Comparison of ENCODE assay signal across 8 cellular contexts in the genomic region with DNA sequence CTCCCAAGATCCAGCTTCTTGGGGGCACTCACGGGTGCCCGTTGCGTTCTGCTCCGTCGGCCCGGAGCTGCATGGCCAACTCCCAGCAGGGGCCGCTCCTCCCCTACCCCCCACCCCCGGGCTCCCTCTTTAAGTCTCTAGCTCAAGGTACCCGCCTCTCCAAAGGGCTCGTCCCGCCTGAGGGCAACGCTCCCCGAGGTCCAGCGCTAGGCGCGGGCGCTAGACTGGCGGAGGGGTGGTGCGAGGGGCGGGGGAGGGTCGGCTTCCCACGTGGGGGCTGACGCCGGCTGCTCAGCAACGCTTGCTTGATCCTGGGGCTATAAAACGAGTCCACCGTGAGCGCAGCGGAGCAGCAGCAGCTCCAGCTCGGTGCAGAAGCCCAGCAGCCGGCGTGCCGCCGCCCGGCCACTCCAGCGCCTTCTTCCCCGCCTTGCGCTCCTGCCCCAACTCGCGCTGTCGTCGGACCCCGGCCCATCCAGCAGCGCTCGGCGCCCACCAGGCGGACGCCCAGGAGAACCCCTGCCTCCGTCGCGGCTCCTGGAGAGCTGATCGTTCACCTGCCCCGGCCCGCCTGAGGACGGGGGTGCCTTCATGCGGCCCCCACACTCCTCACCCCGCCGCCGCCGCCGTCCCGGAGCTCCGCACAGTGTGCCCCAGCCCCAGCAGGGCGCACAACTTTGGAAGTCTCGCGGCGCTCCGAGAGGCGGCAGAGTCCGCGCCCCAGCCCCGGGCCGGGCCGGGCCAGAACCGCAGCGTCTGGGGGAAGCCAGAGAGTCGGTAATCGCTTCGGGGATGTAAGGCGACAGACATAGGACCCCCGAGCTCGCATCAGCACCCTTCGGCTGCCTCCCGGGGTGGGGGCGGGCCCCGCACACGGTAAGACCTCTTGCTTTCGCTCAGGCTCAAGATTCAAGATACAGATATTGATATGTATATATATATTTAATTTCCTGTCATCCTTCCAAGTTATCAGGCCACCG. TPM values are rescaled to one million over a fixed set of nuclear protein-coding genes. Genes with fewer than 3 reads are reported as not detected.
DNase-seq lines count a peak whose midpoint lies in the region; ATAC-seq and TF ChIP-seq lines count a peak whose summit lies in the region.

Gene ADRA2A (plus strand): TSS at position 348 of the 980 bp plus-strand sequence. CDS start 968 bp downstream, outside the sequence.

- no peaks in the 10 kb centered on the region for H3K9me3 Mint-ChIP-seq in activated naive CD8-positive, alpha-beta T cell treated with anti-CD3 and anti-CD28 coated beads, Interleukin-2, amount 50 U/mL, for 24 hours

- H3K4me3 Mint-ChIP-seq in activated naive CD8-positive, alpha-beta T cell treated with anti-CD3 and anti-CD28 coated beads, Interleukin-2, amount 50 U/mL, for 24 hours, result peak within 1 kb of the TSS; percentile 65

- H3K36me3 Mint-ChIP-seq in activated naive CD8-positive, alpha-beta T cell treated with anti-CD3 and anti-CD28 coated beads, Interleukin-2, amount 50 U/mL, for 24 hours (ENCODE audit: low read depth), result peaks cover 2% of the 10 kb centered on the region

- H3K9me3 ChIP-seq in HAP-1, result no peaks in the 10 kb centered on the region
- no peaks in the 10 kb centered on the region for H3K9me3 ChIP-seq in right atrium auricular region

- intact Hi-C loops in posterior cingulate gyrus (cut with DNase I), result loop anchor here (1.0 kb wide), 1 partner anchor 1060 kb away; no protein-coding TSS in a partner anchor

- H3K27me3 ChIP-seq in HAP-1 (ENCODE audit: low read depth) (peaks cover 50% of the 10 kb centered on the region), right atrium auricular region (peaks cover 16 to 30% of the 10 kb centered on the region in 2 donors)

- peak within 1 kb of the TSS; percentile 33 for H3K4me3 ChIP-seq in HAP-1
- H3K4me3 ChIP-seq in right atrium auricular region, result peak within 1 kb of the TSS; percentile 33 to 55

- H3K4me1 ChIP-seq in HAP-1, result no peaks in the 10 kb centered on the region; the same call in 1 of the 2 replicates
- peaks cover 0 to 31% of the 10 kb centered on the region in 2 donors for H3K4me1 ChIP-seq in right atrium auricular region

- peak within 1 kb of the TSS in 1 of 2 donors; percentile 48 for H3K27ac ChIP-seq in right atrium auricular region

- H3K27ac Mint-ChIP-seq in activated naive CD8-positive, alpha-beta T cell treated with anti-CD3 and anti-CD28 coated beads, Interleukin-2, amount 50 U/mL, for 24 hours, result no peak within 1 kb of the TSS

- peak; percentile 45 for ATAC-seq in activated naive CD8-positive, alpha-beta T cell treated with anti-CD3 and anti-CD28 coated beads, Interleukin-2, amount 50 U/mL, for 24 hours

- in situ Hi-C loops in HAP-1 (cut with MboI; ENCODE audit: low sequenced_read_pairs), result no loop called here

- H3K4me1 Mint-ChIP-seq in activated naive CD8-positive, alpha-beta T cell treated with anti-CD3 and anti-CD28 coated beads, Interleukin-2, amount 50 U/mL, for 24 hours, result peaks cover 17% of the 10 kb centered on the region

- H3K36me3 ChIP-seq in HAP-1 (replicated peaks) (no peaks in the 10 kb centered on the region), right atrium auricular region (no peaks in the 10 kb centered on the region)

- no peak for TF ChIP-seq CTCF in right atrium auricular region (IDR thresholded peaks at IDR 0.05)

- DNase-seq in DMS 273 (lab: John Stamatoyannopoulos, UW; ENCODE audit: unreplicated experiment), result peak; percentile 87
- peak; percentile 18 to 71 for DNase-seq in HAP-1 (ENCODE audit: low spot score in 2 of 2)
- peak; percentile 61 for DNase-seq in NCI-H510A treated with DMSO at 0.1 percent for 48 hours (lab: John Stamatoyannopoulos, UW)
- DNase-seq in activated naive CD8-positive, alpha-beta T cell treated with anti-CD3 and anti-CD28 coated beads, Interleukin-2, amount 50 U/mL, for 24 hours, result peak; percentile 23
- no peak for DNase-seq in right atrium auricular region (ENCODE audit: low spot score)
- DNase-seq in posterior cingulate gyrus, result peak in 7 of 10 donors; percentile 32 to 92 (median 62)
- no peak for DNase-seq in NK-92 (lab: John Stamatoyannopoulos, UW; ENCODE audit: unreplicated experiment)
- DNase-seq in SIG-M5 treated with dmso at 0.1 percent for 504 hours (lab: John Stamatoyannopoulos, UW; ENCODE audit: unreplicated experiment), result no peak

- peaks cover 57% of the 10 kb centered on the region for H3K27me3 Mint-ChIP-seq in activated naive CD8-positive, alpha-beta T cell treated with anti-CD3 and anti-CD28 coated beads, Interleukin-2, amount 50 U/mL, for 24 hours

RNA-seq across cellular contexts. Expression of gene ADRA2A, which starts in this region (rescaled TPM):
- total RNA-seq in right atrium auricular region, result 1 to 10 TPM; 1.2 to 1.4 TPM

Comparison
In these comparisons a context has a peak if more than half of its experiments do, and no peak if none do; other contexts are left out.
1. DNase-seq: peak in DMS 273 (single experiment), HAP-1 (2 of 2), NCI-H510A treated with DMSO at 0.1 percent for 48 hours (single experiment), activated naive CD8-positive, alpha-beta T cell treated with anti-CD3 and anti-CD28 coated beads, Interleukin-2, amount 50 U/mL, for 24 hours (single experiment) and posterior cingulate gyrus (7 of 10); none in right atrium auricular region (single experiment), NK-92 (single experiment) and SIG-M5 treated with dmso at 0.1 percent for 504 hours (single experiment).